In the genomic region with DNA sequence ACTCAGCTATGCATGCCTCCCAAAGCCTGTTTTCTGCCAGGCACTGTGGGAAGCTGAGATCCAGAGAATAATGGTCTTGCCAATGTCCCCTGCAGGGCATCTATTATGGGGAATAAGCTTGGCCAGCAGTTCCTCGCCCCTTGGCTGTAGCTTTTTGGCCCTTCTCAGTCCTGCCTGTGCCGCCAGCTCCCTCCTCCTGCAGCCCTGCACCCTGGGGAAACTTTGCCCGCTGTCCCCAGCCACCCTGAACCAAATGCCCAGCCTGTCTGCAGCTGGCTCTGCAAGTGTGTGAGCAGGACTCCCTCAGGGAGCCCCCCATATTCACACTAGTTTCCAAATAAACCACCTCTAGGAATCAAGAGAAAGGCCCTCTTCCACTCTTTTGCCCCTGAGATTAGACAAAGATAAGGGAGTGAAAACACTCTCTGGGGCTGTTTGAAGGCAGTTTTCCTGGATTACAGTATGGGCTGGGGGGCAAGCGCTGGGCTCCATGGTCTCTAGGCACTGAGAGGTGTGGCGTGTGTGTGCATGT, we compare ENCODE assay signal across 15 cellular contexts. TPM values are rescaled to one million over a fixed set of nuclear protein-coding genes. Genes with fewer than 3 reads are reported as not detected.
DNase-seq lines count a peak whose midpoint lies in the region; ATAC-seq and TF ChIP-seq lines count a peak whose summit lies in the region.
"Had no signal": no experiment of that assay in that cellular context is flagged by ENCODE, and none has a peak within 500 bp of the region (broad histone marks: within the 10 kb centered on the region; RNA-seq: fewer than 3 reads in every experiment).

No MANE protein-coding gene starts in this region.

- no peaks in the 10 kb centered on the region for H3K27me3 ChIP-seq in adipocyte (replicated peaks; ENCODE audit: control insufficient read depth, insufficient read depth, low read length)
- no peaks in the 10 kb centered on the region for H3K27me3 ChIP-seq in muscle layer of duodenum (ENCODE audit: low read depth, low read length)
- no peaks in the 10 kb centered on the region for H3K27me3 ChIP-seq in transverse colon

- in situ Hi-C loops in transverse colon (cut with MboI; ENCODE audit: low pct_ligation_motif_present in 1 of 4, low pct_unique_long_range_greater_than_20kb in 1 of 4, low sequenced_read_pairs in 3 of 4): no loop called here

- no peak for ATAC-seq in GM18519 (IDR thresholded peaks at IDR 0.05; ENCODE audit: low FRiP score, unreplicated experiment)
- ATAC-seq: effector memory CD8-positive, alpha-beta T cell had no signal

- H3K27ac ChIP-seq in muscle layer of duodenum (ENCODE audit: low read length) (peak overlapping the region; percentile 29), transverse colon (peak overlapping the region; percentile 59 to 87 (median 77))
- H3K27ac ChIP-seq: C4-2B, GM23248 had no signal

- no peak for TF ChIP-seq POLR2A in transverse colon (IDR thresholded peaks at IDR 0.05)

- no peak for DNase-seq in adipocyte (ENCODE audit: low read depth)
- DNase-seq in globus pallidus (ENCODE audit: low spot score): peak; percentile 20
- no peak for DNase-seq in transverse colon
- DNase-seq in NCI-H2081 treated with DMSO at 0.1 percent for 48 hours (lab: John Stamatoyannopoulos, UW): no peak
- DNase-seq in NCI-H2196 (lab: John Stamatoyannopoulos, UW; ENCODE audit: unreplicated experiment): no peak
- DNase-seq: activated CD4-positive, alpha-beta T cell treated with anti-CD3 and anti-CD28 coated beads, Interleukin-2, amount 50 U/mL, for 1 hour; activated effector memory CD4-positive, alpha-beta T cell treated with Interleukin-2 at 50 U/mL for 16 hours; effector memory CD8-positive, alpha-beta T cell; GM23248; KBM-7; NCI-H1436 had no signal

- H3K9me3 ChIP-seq in adipocyte (ENCODE audit: control insufficient read depth, low read length) (no peaks in the 10 kb centered on the region), muscle layer of duodenum (ENCODE audit: control insufficient read depth in 1 of 2, low read length in 2 of 2) (no peaks in the 10 kb centered on the region), transverse colon (no peaks in the 10 kb centered on the region)

- TF ChIP-seq CTCF in transverse colon (IDR thresholded peaks at IDR 0.05): no peak

- intact Hi-C loops in transverse colon (cut with DNase I; ENCODE audit: low total_unique reads): loop anchor here (10.0 kb wide), 1 partner anchor 108 kb away; no protein-coding TSS in a partner anchor

- TF ChIP-seq EP300 in transverse colon (IDR thresholded peaks at IDR 0.05; ENCODE audit: low read depth): no peak

- H3K4me1 ChIP-seq in adipocyte (ENCODE audit: control insufficient read depth, insufficient read depth, low read length) (peaks cover 29% of the 10 kb centered on the region), muscle layer of duodenum (ENCODE audit: control insufficient read depth in 1 of 2, insufficient read depth in 2 of 2, low read length in 2 of 2) (peaks cover 0 to 71% of the 10 kb centered on the region in 2 donors), transverse colon (peaks cover 17 to 62% (median 47%) of the 10 kb centered on the region in 4 donors)

- 40% methylated on average over 5 of the region's 5 CpGs; no CpG with 5 or more reads in 1 of the 2 donors for WGBS in transverse colon (ENCODE audit: low coverage in 1 of 2), 2 donors

- no peaks in the 10 kb centered on the region for H3K36me3 ChIP-seq in adipocyte (ENCODE audit: control insufficient read depth, insufficient read depth, low read length, severe bottlenecking)
- no peaks in the 10 kb centered on the region for H3K36me3 ChIP-seq in muscle layer of duodenum (ENCODE audit: control insufficient read depth in 1 of 2, insufficient read depth in 2 of 2, low read length in 2 of 2)
- no peaks in the 10 kb centered on the region for H3K36me3 ChIP-seq in transverse colon

- peak overlapping the region; percentile 58 for H3K4me3 ChIP-seq in adipocyte (ENCODE audit: low read length)
- H3K4me3 ChIP-seq in muscle layer of duodenum (ENCODE audit: low read depth in 1 of 2, low read length in 2 of 2): peak overlapping the region; percentile 55 to 61
- H3K4me3 ChIP-seq in transverse colon: peak overlapping the region in 3 of 4 donors; percentile 15 to 34 (median 27)
- H3K4me3 ChIP-seq: GM23248 had no signal

- H3K9ac ChIP-seq in adipocyte (ENCODE audit: low read length): peak overlapping the region; percentile 39
- H3K9ac ChIP-seq: GM23248 had no signal

RNA-seq across cellular contexts. Expression of gene AQP1, which starts 0.9 kb away (rescaled TPM):
- total RNA-seq in transverse colon: 10 to 100 TPM; 21.3 to 98.3 (median 28.4) TPM

RNA-seq across cellular contexts. Expression of gene GHRHR, which starts 51.2 kb away (rescaled TPM):
- total RNA-seq in transverse colon: not detected
- total RNA-seq: GM23248, RPMI7951 had no signal
